Comparison of ENCODE assay signal across 8 cellular contexts in the genomic region with DNA sequence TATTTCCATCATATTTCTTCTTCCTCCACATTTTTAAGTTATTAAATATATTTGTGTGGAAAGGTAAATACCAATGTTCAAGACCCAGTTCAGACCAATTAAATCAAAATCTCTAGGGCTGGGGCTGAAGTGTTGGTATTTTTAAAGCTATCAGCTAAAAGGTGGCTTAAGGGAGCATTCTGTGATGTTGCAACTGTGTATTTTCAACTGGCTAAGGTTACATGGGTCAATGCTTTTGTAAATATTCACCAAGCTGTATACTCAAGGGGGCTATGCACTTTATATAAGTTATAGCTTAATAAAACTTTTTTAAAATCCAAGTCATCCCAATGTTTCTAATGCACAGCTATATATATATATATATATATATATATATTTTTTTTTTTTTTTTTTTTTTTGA.
"Had no signal": no experiment of that assay in that cellular context is flagged by ENCODE, and none has a peak within 500 bp of the region (broad histone marks: within the 10 kb centered on the region; RNA-seq: fewer than 3 reads in every experiment).

No MANE protein-coding gene starts in this region.

- H3K9me3 ChIP-seq: HAP-1 had no signal

- ATAC-seq: K562 had no signal

- H3K9ac ChIP-seq: GM23248 had no signal

- H3K27ac ChIP-seq: GM23248, HL-60 had no signal

- FAIRE-seq: K562 had no signal

- H3K4me3 ChIP-seq: GM23248, HAP-1, K562 had no signal

- DNase-seq: GM23248, GOT3, H7, IMR-90, KG1 had no signal

- H3K36me3 ChIP-seq: HAP-1 had no signal

- H2AFZ ChIP-seq: GM23248 had no signal
